Comparison of ENCODE assay signal across 8 cellular contexts in the genomic region with DNA sequence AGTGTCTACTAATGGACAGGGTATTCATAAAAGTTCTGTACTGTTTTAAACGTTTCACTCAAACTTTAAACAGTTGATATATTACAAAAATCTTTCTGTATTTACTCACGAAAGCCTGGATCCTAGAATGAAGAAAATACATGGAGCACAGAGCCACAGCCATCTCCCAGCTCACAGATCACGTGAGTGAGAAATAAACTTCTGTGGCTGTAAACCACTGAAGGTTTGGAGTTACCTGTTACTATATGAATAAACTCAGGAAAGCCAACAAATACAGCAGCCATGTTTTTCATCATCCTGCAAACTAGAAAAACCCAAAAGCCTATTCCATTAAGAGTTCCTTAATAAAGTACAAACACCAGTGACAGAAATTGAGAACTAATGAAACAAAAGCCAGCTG. TPM values are rescaled to one million over a fixed set of nuclear protein-coding genes. Genes with fewer than 3 reads are reported as not detected.
A peak's percentile ranks its signal among the peaks of the same experiment; 100 is the strongest.
DNase-seq lines count a peak whose midpoint lies in the region; ATAC-seq and TF ChIP-seq lines count a peak whose summit lies in the region.

No MANE protein-coding gene starts in this region.

- H3K4me3 ChIP-seq in SK-N-SH (ENCODE audit: low read depth in 2 of 2, low read length in 1 of 2) = peak overlapping the region; percentile 67 to 97
- H3K4me3 ChIP-seq in ascending aorta = peak overlapping the region; percentile 77 to 81

- POLR2A ChIA-PET in SK-N-SH (lab: Yijun Ruan, JAX) = interaction anchor here (1.0 to 2.5 kb wide), 7 partner anchors 12 to 124 kb away, joined by 3 to 31 read pairs (median 12); a partner anchor contains a TSS

- H3K4me1 ChIP-seq in SK-N-SH (ENCODE audit: control insufficient read depth in 1 of 2, insufficient read depth in 2 of 2, low read depth in 1 of 2, low read length in 1 of 2) (peaks cover 6 to 17% of the 10 kb centered on the region in 2 experiments), ascending aorta (peaks cover 4 to 46% of the 10 kb centered on the region in 2 donors)

- H3K27me3 ChIP-seq in SK-N-SH (ENCODE audit: insufficient read depth) = no peaks in the 10 kb centered on the region
- H3K27me3 ChIP-seq in ascending aorta = no peaks in the 10 kb centered on the region

- peaks cover 8% of the 10 kb centered on the region for H4K20me1 ChIP-seq in SK-N-SH (ENCODE audit: insufficient read depth)

- TF ChIP-seq EP300 in SK-N-SH (IDR thresholded peaks at IDR 0.05; ENCODE audit: borderline replicate concordance in 1 of 2, low read depth in 1 of 2, low read length in 1 of 2) = no peak

- ATAC-seq in SK-N-SH treated with all-trans-retinoic acid at 6 μM for 48 hours = no peak
- no peak for ATAC-seq in esophagus mucosa

- TF ChIP-seq CTCF in SK-N-SH (IDR thresholded peaks at IDR 0.05) = no peak
- TF ChIP-seq CTCF in ascending aorta (IDR thresholded peaks at IDR 0.05) = no peak
- TF ChIP-seq CTCF in GM13976 (IDR thresholded peaks at IDR 0.05; ENCODE audit: borderline replicate concordance, control extremely low read depth, extremely low read depth, insufficient read depth, missing control alignments) = no peak

- H3K79me2 ChIP-seq in SK-N-SH (ENCODE audit: insufficient read depth) = peaks cover 68% of the 10 kb centered on the region

- peaks cover 16% of the 10 kb centered on the region for H3F3A ChIP-seq in SK-N-SH (replicated peaks; ENCODE audit: insufficient read depth)

- no peaks in the 10 kb centered on the region for H3K9me2 ChIP-seq in SK-N-SH

- H3K36me3 ChIP-seq in SK-N-SH (replicated peaks in 1 of 2; ENCODE audit: control insufficient read depth in 1 of 2, insufficient read depth in 2 of 2, low read length in 1 of 2) (peaks cover 0 to 16% of the 10 kb centered on the region in 2 experiments), ascending aorta (no peaks in the 10 kb centered on the region)

- peak overlapping the region; percentile 82 to 91 for H3K27ac ChIP-seq in SK-N-SH (ENCODE audit: low read depth in 2 of 2, low read length in 1 of 2)
- H3K27ac ChIP-seq in ascending aorta = peak overlapping the region; percentile 93 to 95

- in situ Hi-C loops in GM13976 (cut with MboI; ENCODE audit: low sequenced_read_pairs, unreplicated experiment) = no loop called here

- no peak for DNase-seq in SK-N-SH
- DNase-seq in ascending aorta (ENCODE audit: low spot score in 2 of 2) = no peak
- DNase-seq in left kidney (ENCODE audit: low read depth, low spot score) = peak; percentile 14
- DNase-seq in superior temporal gyrus (ENCODE audit: extremely low spot score) = peak; percentile 23
- no peak for DNase-seq in GM13976 (ENCODE audit: low spot score)
- DNase-seq in HK-2 (ENCODE audit: unreplicated experiment) = no peak

- peak overlapping the region; percentile 91 for H3K4me2 ChIP-seq in SK-N-SH

- 20% methylated on average over 3 of the region's 3 CpGs for WGBS in SK-N-SH (ENCODE audit: low lambda C conversion rate)

- CTCF ChIA-PET in SK-N-SH (lab: Yijun Ruan, JAX) = interaction anchor here (1.4 to 1.9 kb wide), 2 partner anchors 12 to 144 kb away, joined by 3 to 17 read pairs; no protein-coding TSS in a partner anchor

- peak overlapping the region; percentile 71; the same call in 1 of the 2 replicates for H2AFZ ChIP-seq in SK-N-SH (ENCODE audit: low read depth)

- H3K9me3 ChIP-seq in SK-N-SH (no peaks in the 10 kb centered on the region), ascending aorta (no peaks in the 10 kb centered on the region)

- peak overlapping the region; percentile 96 for H3K9ac ChIP-seq in SK-N-SH

- TF ChIP-seq RAD21 in SK-N-SH (IDR thresholded peaks at IDR 0.05; ENCODE audit: low read length) = no peak

- intact Hi-C loops in ascending aorta (cut with DNase I) = loop anchor here (1.0 to 2.0 kb wide), 3 partner anchors 8 to 100 kb away; a partner anchor contains a TSS

TF ChIP-seq in SK-N-SH, 30 proteins besides CTCF, POLR2A, EP300 and RAD21 (continues in another document):
- TF ChIP-seq MEF2A (IDR thresholded peaks at IDR 0.05; ENCODE audit: borderline replicate concordance, low read depth) = no peak
- no peak for TF ChIP-seq JUND (IDR thresholded peaks at IDR 0.05)
- TF ChIP-seq, protein P1, sequence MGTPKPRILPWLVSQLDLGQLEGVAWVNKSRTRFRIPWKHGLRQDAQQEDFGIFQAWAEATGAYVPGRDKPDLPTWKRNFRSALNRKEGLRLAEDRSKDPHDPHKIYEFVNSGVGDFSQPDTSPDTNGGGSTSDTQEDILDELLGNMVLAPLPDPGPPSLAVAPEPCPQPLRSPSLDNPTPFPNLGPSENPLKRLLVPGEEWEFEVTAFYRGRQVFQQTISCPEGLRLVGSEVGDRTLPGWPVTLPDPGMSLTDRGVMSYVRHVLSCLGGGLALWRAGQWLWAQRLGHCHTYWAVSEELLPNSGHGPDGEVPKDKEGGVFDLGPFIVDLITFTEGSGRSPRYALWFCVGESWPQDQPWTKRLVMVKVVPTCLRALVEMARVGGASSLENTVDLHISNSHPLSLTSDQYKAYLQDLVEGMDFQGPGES (IDR thresholded peaks at IDR 0.05; ENCODE audit: low read depth, low read length) = no peak
- TF ChIP-seq, protein P2, sequence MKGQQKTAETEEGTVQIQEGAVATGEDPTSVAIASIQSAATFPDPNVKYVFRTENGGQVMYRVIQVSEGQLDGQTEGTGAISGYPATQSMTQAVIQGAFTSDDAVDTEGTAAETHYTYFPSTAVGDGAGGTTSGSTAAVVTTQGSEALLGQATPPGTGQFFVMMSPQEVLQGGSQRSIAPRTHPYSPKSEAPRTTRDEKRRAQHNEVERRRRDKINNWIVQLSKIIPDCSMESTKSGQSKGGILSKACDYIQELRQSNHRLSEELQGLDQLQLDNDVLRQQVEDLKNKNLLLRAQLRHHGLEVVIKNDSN (IDR thresholded peaks at IDR 0.05; ENCODE audit: borderline replicate concordance, low read depth) = no peak
- no peak for TF ChIP-seq TEAD4 (IDR thresholded peaks at IDR 0.05; ENCODE audit: borderline replicate concordance, insufficient read depth)
- TF ChIP-seq RXRA (IDR thresholded peaks at IDR 0.05; ENCODE audit: borderline replicate concordance, low read depth) = no peak
- TF ChIP-seq MXI1 (IDR thresholded peaks at IDR 0.05; ENCODE audit: low read depth, low read length) = no peak; the same call in 1 of the 2 replicates
- no peak for TF ChIP-seq RFX5 (IDR thresholded peaks at IDR 0.05; ENCODE audit: low read length)
- no peak for TF ChIP-seq TAF1 (IDR thresholded peaks at IDR 0.05; ENCODE audit: borderline replicate concordance, low read depth, low read length)

TF ChIP-seq in SK-N-SH treated with all-trans-retinoic acid at 6 μM for 48 hours, 23 proteins besides CTCF, POLR2A, EP300 and RAD21 (continues in another document):
- TF ChIP-seq ZNF8 (CRISPR knock-in tag; IDR thresholded peaks at IDR 0.05) (no peak), RARB (CRISPR knock-in tag; IDR thresholded peaks at IDR 0.05) (no peak), ARNTL (CRISPR knock-in tag; IDR thresholded peaks at IDR 0.05; ENCODE audit: borderline replicate concordance, low read depth) (no peak), ZC3H10 (CRISPR knock-in tag; IDR thresholded peaks at IDR 0.05) (no peak), GLIS3 (CRISPR knock-in tag; IDR thresholded peaks at IDR 0.05) (no peak), OSR1 (CRISPR knock-in tag; IDR thresholded peaks at IDR 0.05) (no peak)
- TF ChIP-seq, protein P3, sequence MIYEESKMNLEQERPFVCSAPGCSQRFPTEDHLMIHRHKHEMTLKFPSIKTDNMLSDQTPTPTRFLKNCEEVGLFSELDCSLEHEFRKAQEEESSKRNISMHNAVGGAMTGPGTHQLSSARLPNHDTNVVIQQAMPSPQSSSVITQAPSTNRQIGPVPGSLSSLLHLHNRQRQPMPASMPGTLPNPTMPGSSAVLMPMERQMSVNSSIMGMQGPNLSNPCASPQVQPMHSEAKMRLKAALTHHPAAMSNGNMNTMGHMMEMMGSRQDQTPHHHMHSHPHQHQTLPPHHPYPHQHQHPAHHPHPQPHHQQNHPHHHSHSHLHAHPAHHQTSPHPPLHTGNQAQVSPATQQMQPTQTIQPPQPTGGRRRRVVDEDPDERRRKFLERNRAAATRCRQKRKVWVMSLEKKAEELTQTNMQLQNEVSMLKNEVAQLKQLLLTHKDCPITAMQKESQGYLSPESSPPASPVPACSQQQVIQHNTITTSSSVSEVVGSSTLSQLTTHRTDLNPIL (CRISPR knock-in tag; IDR thresholded peaks at IDR 0.05; ENCODE audit: low read depth) = no peak
- TF ChIP-seq, protein P4, sequence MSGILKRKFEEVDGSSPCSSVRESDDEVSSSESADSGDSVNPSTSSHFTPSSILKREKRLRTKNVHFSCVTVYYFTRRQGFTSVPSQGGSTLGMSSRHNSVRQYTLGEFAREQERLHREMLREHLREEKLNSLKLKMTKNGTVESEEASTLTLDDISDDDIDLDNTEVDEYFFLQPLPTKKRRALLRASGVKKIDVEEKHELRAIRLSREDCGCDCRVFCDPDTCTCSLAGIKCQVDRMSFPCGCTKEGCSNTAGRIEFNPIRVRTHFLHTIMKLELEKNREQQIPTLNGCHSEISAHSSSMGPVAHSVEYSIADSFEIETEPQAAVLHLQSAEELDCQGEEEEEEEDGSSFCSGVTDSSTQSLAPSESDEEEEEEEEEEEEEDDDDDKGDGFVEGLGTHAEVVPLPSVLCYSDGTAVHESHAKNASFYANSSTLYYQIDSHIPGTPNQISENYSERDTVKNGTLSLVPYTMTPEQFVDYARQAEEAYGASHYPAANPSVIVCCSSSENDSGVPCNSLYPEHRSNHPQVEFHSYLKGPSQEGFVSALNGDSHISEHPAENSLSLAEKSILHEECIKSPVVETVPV (CRISPR knock-in tag; IDR thresholded peaks at IDR 0.05) = no peak
- TF ChIP-seq, protein P5, sequence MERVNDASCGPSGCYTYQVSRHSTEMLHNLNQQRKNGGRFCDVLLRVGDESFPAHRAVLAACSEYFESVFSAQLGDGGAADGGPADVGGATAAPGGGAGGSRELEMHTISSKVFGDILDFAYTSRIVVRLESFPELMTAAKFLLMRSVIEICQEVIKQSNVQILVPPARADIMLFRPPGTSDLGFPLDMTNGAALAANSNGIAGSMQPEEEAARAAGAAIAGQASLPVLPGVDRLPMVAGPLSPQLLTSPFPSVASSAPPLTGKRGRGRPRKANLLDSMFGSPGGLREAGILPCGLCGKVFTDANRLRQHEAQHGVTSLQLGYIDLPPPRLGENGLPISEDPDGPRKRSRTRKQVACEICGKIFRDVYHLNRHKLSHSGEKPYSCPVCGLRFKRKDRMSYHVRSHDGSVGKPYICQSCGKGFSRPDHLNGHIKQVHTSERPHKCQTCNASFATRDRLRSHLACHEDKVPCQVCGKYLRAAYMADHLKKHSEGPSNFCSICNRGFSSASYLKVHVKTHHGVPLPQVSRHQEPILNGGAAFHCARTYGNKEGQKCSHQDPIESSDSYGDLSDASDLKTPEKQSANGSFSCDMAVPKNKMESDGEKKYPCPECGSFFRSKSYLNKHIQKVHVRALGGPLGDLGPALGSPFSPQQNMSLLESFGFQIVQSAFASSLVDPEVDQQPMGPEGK (CRISPR knock-in tag; IDR thresholded peaks at IDR 0.05; ENCODE audit: borderline replicate concordance) = no peak

RNA-seq across cellular contexts. Expression of a gene that starts 0.9 kb away (rescaled TPM):
- polyA plus RNA-seq in SK-N-SH (2012; rRNA removed) = 11.3 and 17.9 TPM in 2 replicates
- polyA plus RNA-seq in SK-N-SH (2012; cell fraction: cytosol; rRNA removed) = 16.7 and 18.8 TPM in 2 replicates
- 9.1 and 20.7 TPM in 2 replicates for polyA plus RNA-seq in SK-N-SH (2012; cell fraction: nucleus; rRNA removed)
- total RNA-seq in ascending aorta = 11.8 TPM
- total RNA-seq in esophagus mucosa = 20.4 TPM

RNA-seq across cellular contexts. Expression of a gene that starts 34.6 kb away (rescaled TPM):
- 420 and 482 TPM in 2 replicates for polyA plus RNA-seq in SK-N-SH (2012; rRNA removed)
- 567 and 850 TPM in 2 replicates for polyA plus RNA-seq in SK-N-SH (2012; cell fraction: cytosol; rRNA removed)
- polyA plus RNA-seq in SK-N-SH (2012; cell fraction: nucleus; rRNA removed) = 246 and 538 TPM in 2 replicates
- total RNA-seq in ascending aorta (250 TPM), esophagus mucosa (219 TPM)

Comparison
In these comparisons a context has a peak if more than half of its experiments do, and no peak if none do; other contexts are left out.
1. DNase-seq: peak in left kidney (single experiment) and superior temporal gyrus (single experiment); none in SK-N-SH (single experiment), ascending aorta (0 of 2), GM13976 (single experiment) and HK-2 (single experiment).